20 cellular contexts compared by ENCODE assay signal in the genomic region with DNA sequence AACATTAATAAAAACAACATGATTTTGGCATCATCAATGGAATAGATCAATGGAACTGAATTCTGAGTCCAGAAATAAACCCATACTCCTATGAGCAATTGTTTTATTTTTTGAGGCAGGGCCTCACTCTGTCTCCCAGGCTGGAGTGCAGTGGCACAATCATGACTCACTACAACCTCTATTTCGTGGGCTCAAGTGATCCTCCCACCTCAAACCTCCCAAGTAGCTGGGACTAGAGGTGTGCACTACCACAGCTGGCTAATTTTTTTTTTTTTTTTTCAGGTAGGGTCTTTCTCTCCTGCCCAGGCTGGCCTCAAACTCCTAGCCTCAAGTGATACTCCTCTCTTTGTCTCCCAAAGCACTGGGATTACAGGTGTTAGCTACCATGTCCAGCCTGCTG. TPM values are rescaled to one million over a fixed set of nuclear protein-coding genes. Genes with fewer than 3 reads are reported as not detected.
DNase-seq lines count a peak whose midpoint lies in the region; ATAC-seq, FAIRE-seq and TF ChIP-seq lines count a peak whose summit lies in the region.
"Had no signal": no experiment of that assay in that cellular context is flagged by ENCODE, and none has a peak within 500 bp of the region (broad histone marks: within the 10 kb centered on the region; RNA-seq: fewer than 3 reads in every experiment).

No MANE protein-coding gene starts in this region.

- no peaks in the 10 kb centered on the region for H3K27me3 ChIP-seq in breast epithelium
- H3K27me3 ChIP-seq in bronchial epithelial cell (ENCODE audit: control insufficient read depth, insufficient read depth, low read length), result no peaks in the 10 kb centered on the region
- H3K27me3 ChIP-seq in brain microvascular endothelial cell (replicated peaks), result no peaks in the 10 kb centered on the region
- H3K27me3 ChIP-seq: BLaER1 treated with 17β-estradiol and CSF1 and Interleukin-3, amounts not matched to agents 10 nM and 100 nM had no signal

- TF ChIP-seq CTCF in MCF 10A (IDR thresholded peaks at IDR 0.05; ENCODE audit: unreplicated experiment), result no peak
- TF ChIP-seq CTCF in breast epithelium (IDR thresholded peaks at IDR 0.05), result no peak
- no peak for TF ChIP-seq CTCF in NB4 (IDR thresholded peaks at IDR 0.05; ENCODE audit: low read depth, low read length)
- no peak for TF ChIP-seq CTCF in bronchial epithelial cell (IDR thresholded peaks at IDR 0.05; ENCODE audit: insufficient read depth, low read length, severe bottlenecking)
- no peak for TF ChIP-seq CTCF in mucosa of descending colon (IDR thresholded peaks at IDR 0.05)
- TF ChIP-seq CTCF in brain microvascular endothelial cell (IDR thresholded peaks at IDR 0.05; ENCODE audit: low read depth, low read length, missing control alignments), result no peak

- DNase-seq in MCF 10A (ENCODE audit: unreplicated experiment) (peak; percentile 19), breast epithelium (ENCODE audit: low spot score in 2 of 2) (no peak), NB4 (ENCODE audit: low read depth) (peak; percentile 54), bronchial epithelial cell (ENCODE audit: low read depth) (peak; percentile 20), mucosa of descending colon (no peak), SW 1271 (lab: John Stamatoyannopoulos, UW) (no peak), brain microvascular endothelial cell (no peak)
- DNase-seq: Caco-2; CD4-positive, CD25-positive, alpha-beta regulatory T cell; GM23248 had no signal

- no peak overlapping the region for H3K27ac ChIP-seq in breast epithelium
- no peak overlapping the region for H3K27ac ChIP-seq in brain microvascular endothelial cell
- H3K27ac ChIP-seq: BLaER1 treated with 17β-estradiol and CSF1 and Interleukin-3, amounts not matched to agents 10 nM and 100 nM; GM23248 had no signal

- peaks cover 9% of the 10 kb centered on the region for H3K4me1 Mint-ChIP-seq in MCF 10A (ENCODE audit: insufficient read depth, unreplicated experiment)

- peaks cover 17% of the 10 kb centered on the region for H3K27me3 Mint-ChIP-seq in MCF 10A (ENCODE audit: insufficient read depth, unreplicated experiment)
- H3K27me3 Mint-ChIP-seq: IgD-negative memory B cell had no signal

- no peak overlapping the region for H3K27ac Mint-ChIP-seq in MCF 10A (ENCODE audit: low read depth, unreplicated experiment)
- H3K27ac Mint-ChIP-seq: B cell; CD4-positive, CD25-positive, alpha-beta regulatory T cell; IgD-negative memory B cell had no signal

- H3K36me3 ChIP-seq in breast epithelium (no peaks in the 10 kb centered on the region), bronchial epithelial cell (ENCODE audit: control insufficient read depth, insufficient read depth, low read length) (no peaks in the 10 kb centered on the region), mucosa of descending colon (ENCODE audit: low read depth) (no peaks in the 10 kb centered on the region), brain microvascular endothelial cell (replicated peaks) (no peaks in the 10 kb centered on the region)
- H3K36me3 ChIP-seq: BLaER1 treated with 17β-estradiol and CSF1 and Interleukin-3, amounts not matched to agents 10 nM and 100 nM; HAP-1 had no signal

- H3K4me3 ChIP-seq in breast epithelium (no peak overlapping the region), NB4 (ENCODE audit: low read depth, low read length) (no peak overlapping the region), bronchial epithelial cell (ENCODE audit: low read depth, low read length) (no peak overlapping the region), mucosa of descending colon (no peak overlapping the region), brain microvascular endothelial cell (ENCODE audit: low read depth, low read length) (no peak overlapping the region)
- H3K4me3 ChIP-seq: BLaER1 treated with 17β-estradiol and CSF1 and Interleukin-3, amounts not matched to agents 10 nM and 100 nM; GM23248; HAP-1 had no signal

- H3K9me3 Mint-ChIP-seq in MCF 10A (ENCODE audit: unreplicated experiment), result no peaks in the 10 kb centered on the region
- H3K9me3 Mint-ChIP-seq: IgD-negative memory B cell had no signal

- no peak for TF ChIP-seq POLR2A in breast epithelium (IDR thresholded peaks at IDR 0.05)
- TF ChIP-seq POLR2A in NB4 (IDR thresholded peaks at IDR 0.05; ENCODE audit: extremely low read depth, insufficient read length), result no peak

- FAIRE-seq in bronchial epithelial cell (lab: Jason Lieb, UNC), result no peak
- FAIRE-seq: D721Med, G401.6, GM12891, HepG2 had no signal

- BruUV-seq in MCF 10A (replicated peaks; lab: Mats Ljungman, UMichigan), result no TSS peak

- no peak overlapping the region for H3K4me3 Mint-ChIP-seq in MCF 10A (ENCODE audit: unreplicated experiment)
- H3K4me3 Mint-ChIP-seq: B cell had no signal

- intact Hi-C loops in MCF 10A (cut with micrococcal nuclease), result no loop called here
- intact Hi-C loops in breast epithelium (cut with DNase I; ENCODE audit: low total_unique reads), result no loop called here
- intact Hi-C loops in mucosa of descending colon (cut with DNase I, micrococcal nuclease), result no loop called here

- H3K4me1 ChIP-seq in breast epithelium, result no peaks in the 10 kb centered on the region
- H3K4me1 ChIP-seq in mucosa of descending colon (ENCODE audit: low read depth), result no peaks in the 10 kb centered on the region
- H3K4me1 ChIP-seq: Caco-2, HAP-1 had no signal

- POLR2A ChIA-PET in MCF 10A (lab: Yijun Ruan, JAX), result no interaction called here

- ATAC-seq in mucosa of descending colon, result no peak
- ATAC-seq: HepG2 had no signal

- in situ Hi-C loops in brain microvascular endothelial cell (cut with HindIII; ENCODE audit: low pct_ligation_motif_present, low sequenced_read_pairs), result no loop called here

- H3K9me3 ChIP-seq in breast epithelium, result no peaks in the 10 kb centered on the region
- H3K9me3 ChIP-seq in mucosa of descending colon, result no peaks in the 10 kb centered on the region
- H3K9me3 ChIP-seq: HAP-1 had no signal

- CTCF ChIA-PET in MCF 10A (lab: Yijun Ruan, JAX), result interaction anchor here (0.6 to 1.2 kb wide), 4 partner anchors 11 to 477 kb away, joined by 3 to 4 read pairs (median 3); no protein-coding TSS in a partner anchor

- no peaks in the 10 kb centered on the region for H3K36me3 Mint-ChIP-seq in MCF 10A (ENCODE audit: insufficient read depth, unreplicated experiment)
- H3K36me3 Mint-ChIP-seq: CD4-positive, CD25-positive, alpha-beta regulatory T cell; IgD-negative memory B cell had no signal

RNA-seq across cellular contexts. Expression of gene PRDM7, which starts 7.1 kb away (rescaled TPM):
- total RNA-seq in MCF 10A (2022) (not detected in 2 replicates), breast epithelium (not detected), bronchial epithelial cell (not detected in 2 replicates), mucosa of descending colon (not detected)
- total RNA-seq: A172; B cell; Caco-2; CD4-positive, CD25-positive, alpha-beta regulatory T cell; GM23248; H4; HepG2 had no signal

Comparison
In these comparisons a context has a peak if more than half of its experiments do, and no peak if none do; other contexts are left out.
1. DNase-seq: peak in MCF 10A (single experiment), NB4 (single experiment) and bronchial epithelial cell (single experiment); none in breast epithelium (0 of 2), mucosa of descending colon (0 of 3), SW 1271 (0 of 2) and brain microvascular endothelial cell (single experiment).